ENCODE assay signal across 19 cellular contexts in the genomic region with DNA sequence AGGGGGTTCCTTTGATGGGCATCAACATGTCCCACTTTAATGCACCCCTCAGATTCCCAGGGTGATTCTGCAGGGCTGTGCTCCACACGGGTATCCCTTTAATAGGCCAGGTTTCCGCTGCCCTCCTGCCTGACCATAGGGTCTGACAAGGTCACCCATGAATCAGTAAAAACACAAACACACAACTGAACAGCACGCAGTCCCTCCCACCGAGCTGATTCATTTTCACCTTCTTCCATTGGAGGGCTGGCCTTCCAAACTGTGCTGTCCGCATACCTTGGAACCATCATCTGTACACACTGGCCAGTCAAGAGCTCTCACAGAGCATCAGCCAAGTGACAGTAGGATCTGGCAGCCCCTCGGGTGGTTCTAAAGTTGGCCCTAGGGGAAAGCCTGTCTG.
"Had no signal": no experiment of that assay in that cellular context is flagged by ENCODE, and none has a peak within 500 bp of the region (broad histone marks: within the 10 kb centered on the region; RNA-seq: fewer than 3 reads in every experiment).

No MANE protein-coding gene starts in this region.

- DNase-seq: effector memory CD8-positive, alpha-beta T cell; esophagus squamous epithelium; foreskin melanocyte; head of caudate nucleus; kidney; left cardiac atrium; left ventricle myocardium inferior; lower lobe of right lung; natural killer cell; pancreas; right cardiac atrium; small intestine; stimulated activated CD4-positive, alpha-beta T cell treated with anti-CD3 and anti-CD28 coated beads, Interleukin-12 subunit alpha, Interleukin-12 subunit beta, amount 100 ng/mL, for 4 hours; stimulated activated naive CD4-positive, alpha-beta T cell; stomach; substantia nigra; transverse colon had no signal

- ATAC-seq: effector memory CD8-positive, alpha-beta T cell; left cardiac atrium; lower lobe of right lung; natural killer cell; pancreas; right cardiac atrium had no signal

- H3K4me3 ChIP-seq: esophagus squamous epithelium, hepatocyte, left ventricle myocardium inferior, lower lobe of right lung, pancreas, stomach, thoracic aorta, transverse colon had no signal
